ENCODE assay signal across 1 cellular context in the genomic region with DNA sequence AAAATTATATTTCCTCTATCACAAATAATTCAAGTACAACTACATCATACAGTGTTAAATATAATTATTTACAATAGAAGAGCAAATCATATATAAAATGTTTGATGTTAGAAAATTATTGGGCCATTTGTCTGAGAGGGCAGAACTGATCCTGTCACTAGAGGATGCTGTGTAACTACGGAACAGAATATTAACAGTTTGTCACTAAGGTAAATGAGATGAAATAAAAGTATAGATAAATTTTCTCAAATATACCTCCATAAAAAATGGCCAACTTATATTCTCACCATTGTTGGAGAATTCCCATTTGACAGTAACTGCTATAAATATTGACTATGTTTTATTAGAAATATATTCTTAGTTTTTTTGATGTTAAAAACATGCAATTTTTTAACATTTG.
TF ChIP-seq lines count a peak whose summit lies in the region.

No MANE protein-coding gene starts in this region.

TF ChIP-seq in GM23338, 12 proteins besides CTCF, POLR2A, EP300 and RAD21:
- TF ChIP-seq, protein P1, sequence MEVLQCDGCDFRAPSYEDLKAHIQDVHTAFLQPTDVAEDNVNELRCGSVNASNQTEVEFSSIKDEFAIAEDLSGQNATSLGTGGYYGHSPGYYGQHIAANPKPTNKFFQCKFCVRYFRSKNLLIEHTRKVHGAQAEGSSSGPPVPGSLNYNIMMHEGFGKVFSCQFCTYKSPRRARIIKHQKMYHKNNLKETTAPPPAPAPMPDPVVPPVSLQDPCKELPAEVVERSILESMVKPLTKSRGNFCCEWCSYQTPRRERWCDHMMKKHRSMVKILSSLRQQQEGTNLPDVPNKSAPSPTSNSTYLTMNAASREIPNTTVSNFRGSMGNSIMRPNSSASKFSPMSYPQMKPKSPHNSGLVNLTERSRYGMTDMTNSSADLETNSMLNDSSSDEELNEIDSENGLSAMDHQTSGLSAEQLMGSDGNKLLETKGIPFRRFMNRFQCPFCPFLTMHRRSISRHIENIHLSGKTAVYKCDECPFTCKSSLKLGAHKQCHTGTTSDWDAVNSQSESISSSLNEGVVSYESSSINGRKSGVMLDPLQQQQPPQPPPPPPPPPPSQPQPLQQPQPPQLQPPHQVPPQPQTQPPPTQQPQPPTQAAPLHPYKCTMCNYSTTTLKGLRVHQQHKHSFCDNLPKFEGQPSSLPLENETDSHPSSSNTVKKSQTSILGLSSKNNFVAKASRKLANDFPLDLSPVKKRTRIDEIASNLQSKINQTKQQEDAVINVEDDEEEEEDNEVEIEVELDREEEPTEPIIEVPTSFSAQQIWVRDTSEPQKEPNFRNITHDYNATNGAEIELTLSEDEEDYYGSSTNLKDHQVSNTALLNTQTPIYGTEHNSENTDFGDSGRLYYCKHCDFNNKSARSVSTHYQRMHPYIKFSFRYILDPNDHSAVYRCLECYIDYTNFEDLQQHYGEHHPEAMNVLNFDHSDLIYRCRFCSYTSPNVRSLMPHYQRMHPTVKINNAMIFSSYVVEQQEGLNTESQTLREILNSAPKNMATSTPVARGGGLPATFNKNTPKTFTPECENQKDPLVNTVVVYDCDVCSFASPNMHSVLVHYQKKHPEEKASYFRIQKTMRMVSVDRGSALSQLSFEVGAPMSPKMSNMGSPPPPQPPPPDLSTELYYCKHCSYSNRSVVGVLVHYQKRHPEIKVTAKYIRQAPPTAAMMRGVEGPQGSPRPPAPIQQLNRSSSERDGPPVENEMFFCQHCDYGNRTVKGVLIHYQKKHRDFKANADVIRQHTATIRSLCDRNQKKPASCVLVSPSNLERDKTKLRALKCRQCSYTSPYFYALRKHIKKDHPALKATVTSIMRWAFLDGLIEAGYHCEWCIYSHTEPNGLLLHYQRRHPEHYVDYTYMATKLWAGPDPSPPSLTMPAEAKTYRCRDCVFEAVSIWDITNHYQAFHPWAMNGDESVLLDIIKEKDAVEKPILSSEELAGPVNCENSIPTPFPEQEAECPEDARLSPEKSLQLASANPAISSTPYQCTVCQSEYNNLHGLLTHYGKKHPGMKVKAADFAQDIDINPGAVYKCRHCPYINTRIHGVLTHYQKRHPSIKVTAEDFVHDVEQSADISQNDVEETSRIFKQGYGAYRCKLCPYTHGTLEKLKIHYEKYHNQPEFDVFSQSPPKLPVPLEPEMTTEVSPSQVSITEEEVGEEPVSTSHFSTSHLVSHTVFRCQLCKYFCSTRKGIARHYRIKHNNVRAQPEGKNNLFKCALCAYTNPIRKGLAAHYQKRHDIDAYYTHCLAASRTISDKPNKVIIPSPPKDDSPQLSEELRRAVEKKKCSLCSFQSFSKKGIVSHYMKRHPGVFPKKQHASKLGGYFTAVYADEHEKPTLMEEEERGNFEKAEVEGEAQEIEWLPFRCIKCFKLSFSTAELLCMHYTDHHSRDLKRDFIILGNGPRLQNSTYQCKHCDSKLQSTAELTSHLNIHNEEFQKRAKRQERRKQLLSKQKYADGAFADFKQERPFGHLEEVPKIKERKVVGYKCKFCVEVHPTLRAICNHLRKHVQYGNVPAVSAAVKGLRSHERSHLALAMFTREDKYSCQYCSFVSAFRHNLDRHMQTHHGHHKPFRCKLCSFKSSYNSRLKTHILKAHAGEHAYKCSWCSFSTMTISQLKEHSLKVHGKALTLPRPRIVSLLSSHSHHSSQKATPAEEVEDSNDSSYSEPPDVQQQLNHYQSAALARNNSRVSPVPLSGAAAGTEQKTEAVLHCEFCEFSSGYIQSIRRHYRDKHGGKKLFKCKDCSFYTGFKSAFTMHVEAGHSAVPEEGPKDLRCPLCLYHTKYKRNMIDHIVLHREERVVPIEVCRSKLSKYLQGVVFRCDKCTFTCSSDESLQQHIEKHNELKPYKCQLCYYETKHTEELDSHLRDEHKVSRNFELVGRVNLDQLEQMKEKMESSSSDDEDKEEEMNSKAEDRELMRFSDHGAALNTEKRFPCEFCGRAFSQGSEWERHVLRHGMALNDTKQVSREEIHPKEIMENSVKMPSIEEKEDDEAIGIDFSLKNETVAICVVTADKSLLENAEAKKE (CRISPR knock-in tag; IDR thresholded peaks at IDR 0.05), result no peak
- TF ChIP-seq NANOG (IDR thresholded peaks at IDR 0.05; ENCODE audit: borderline replicate concordance) (no peak), EZH2 (IDR thresholded peaks at IDR 0.05; ENCODE audit: low read depth, unreplicated experiment) (no peak), JUNB (IDR thresholded peaks at IDR 0.05; ENCODE audit: unreplicated experiment) (no peak)
- TF ChIP-seq, protein P2, sequence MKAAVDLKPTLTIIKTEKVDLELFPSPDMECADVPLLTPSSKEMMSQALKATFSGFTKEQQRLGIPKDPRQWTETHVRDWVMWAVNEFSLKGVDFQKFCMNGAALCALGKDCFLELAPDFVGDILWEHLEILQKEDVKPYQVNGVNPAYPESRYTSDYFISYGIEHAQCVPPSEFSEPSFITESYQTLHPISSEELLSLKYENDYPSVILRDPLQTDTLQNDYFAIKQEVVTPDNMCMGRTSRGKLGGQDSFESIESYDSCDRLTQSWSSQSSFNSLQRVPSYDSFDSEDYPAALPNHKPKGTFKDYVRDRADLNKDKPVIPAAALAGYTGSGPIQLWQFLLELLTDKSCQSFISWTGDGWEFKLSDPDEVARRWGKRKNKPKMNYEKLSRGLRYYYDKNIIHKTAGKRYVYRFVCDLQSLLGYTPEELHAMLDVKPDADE (IDR thresholded peaks at IDR 0.05), result no peak
